Comparison of ENCODE assay signal across 19 cellular contexts in genomic region chr17:2889256-2889655, GRCh38.
"Had no signal": no experiment of that assay in that cellular context is flagged by ENCODE, and none has a peak within 500 bp of the region (broad histone marks: within the 10 kb centered on the region; RNA-seq: fewer than 3 reads in every experiment).

No MANE protein-coding gene starts in this region.

- H3K9me3 ChIP-seq: gastrocnemius medialis, heart left ventricle, right lobe of liver, suprapubic skin, upper lobe of right lung had no signal

- H3K9me3 Mint-ChIP-seq: activated B cell treated with CpG ODN at 0.5 μM for 24 hours; activated CD4-positive, alpha-beta T cell treated with anti-CD3 and anti-CD28 coated beads, Interleukin-2, amount 10 ng/mL, durations not matched to agents 24 days and 14 days; activated naive CD8-positive, alpha-beta T cell treated with anti-CD3 and anti-CD28 coated beads, Interleukin-2, amount 10 ng/mL, durations not matched to agents 7 days and 5 days; effector memory CD8-positive, alpha-beta T cell; immature natural killer cell; mesothelial cell of epicardium; neural crest cell had no signal

- H3K36me3 ChIP-seq: brain microvascular endothelial cell, gastrocnemius medialis, heart left ventricle, right lobe of liver, suprapubic skin, upper lobe of right lung had no signal

- H3K4me3 Mint-ChIP-seq: activated B cell treated with CpG ODN at 0.5 μM for 24 hours; activated CD4-positive, alpha-beta T cell treated with anti-CD3 and anti-CD28 coated beads, Interleukin-2, amount 10 ng/mL, durations not matched to agents 24 days and 14 days; activated naive CD8-positive, alpha-beta T cell treated with anti-CD3 and anti-CD28 coated beads, Interleukin-2, amount 10 ng/mL, durations not matched to agents 7 days and 5 days; effector memory CD8-positive, alpha-beta T cell; mesothelial cell of epicardium; neural crest cell had no signal

- H3K27ac ChIP-seq: brain microvascular endothelial cell, gastrocnemius medialis, heart left ventricle, right lobe of liver, suprapubic skin, upper lobe of right lung had no signal

- H3K27me3 Mint-ChIP-seq: activated B cell treated with CpG ODN at 0.5 μM for 24 hours; activated CD4-positive, alpha-beta T cell treated with anti-CD3 and anti-CD28 coated beads, Interleukin-2, amount 10 ng/mL, durations not matched to agents 24 days and 14 days; activated naive CD8-positive, alpha-beta T cell treated with anti-CD3 and anti-CD28 coated beads, Interleukin-2, amount 10 ng/mL, durations not matched to agents 7 days and 5 days; effector memory CD8-positive, alpha-beta T cell had no signal

- H3K4me1 ChIP-seq: gastrocnemius medialis, right lobe of liver, upper lobe of right lung had no signal

- H3K27me3 ChIP-seq: brain microvascular endothelial cell, gastrocnemius medialis, heart left ventricle, right lobe of liver, suprapubic skin, upper lobe of right lung had no signal

- ATAC-seq: effector memory CD8-positive, alpha-beta T cell; gastrocnemius medialis; heart left ventricle; stimulated activated naive CD8-positive, alpha-beta T cell treated with anti-CD3 and anti-CD28 coated beads, Interleukin-15, Interleukin-2, amounts not matched to agents 100 U/mL and 50 U/mL, for 24 hours; upper lobe of right lung had no signal

- H3K36me3 Mint-ChIP-seq: activated naive CD8-positive, alpha-beta T cell treated with anti-CD3 and anti-CD28 coated beads, Interleukin-2, amount 10 ng/mL, durations not matched to agents 7 days and 5 days; mesothelial cell of epicardium had no signal

- H3K27ac Mint-ChIP-seq: activated B cell treated with CpG ODN at 0.5 μM for 24 hours; activated CD4-positive, alpha-beta T cell treated with anti-CD3 and anti-CD28 coated beads, Interleukin-2, amount 10 ng/mL, durations not matched to agents 24 days and 14 days; activated naive CD8-positive, alpha-beta T cell treated with anti-CD3 and anti-CD28 coated beads, Interleukin-2, amount 10 ng/mL, durations not matched to agents 7 days and 5 days; effector memory CD8-positive, alpha-beta T cell; mesothelial cell of epicardium had no signal

- DNase-seq: activated B cell treated with CpG ODN at 0.5 μM for 24 hours; activated CD4-positive, alpha-beta T cell treated with anti-CD3 and anti-CD28 coated beads, Interleukin-2, amount 10 ng/mL, durations not matched to agents 24 days and 14 days; activated CD8-positive, alpha-beta memory T cell treated with anti-CD3 and anti-CD28 coated beads, Interleukin-2, amount 50 U/mL, for 48 hours; activated naive CD4-positive, alpha-beta T cell; activated naive CD8-positive, alpha-beta T cell treated with anti-CD3 and anti-CD28 coated beads, Interleukin-2, amount 10 ng/mL, durations not matched to agents 7 days and 5 days; brain microvascular endothelial cell; dermis blood vessel endothelial cell; effector memory CD8-positive, alpha-beta T cell; gastrocnemius medialis; heart left ventricle; immature natural killer cell; right lobe of liver; stimulated activated naive CD8-positive, alpha-beta T cell treated with anti-CD3 and anti-CD28 coated beads, Interleukin-15, Interleukin-2, amounts not matched to agents 100 U/mL and 50 U/mL, for 24 hours; T-helper 2 cell; upper lobe of right lung had no signal

- H3K4me1 Mint-ChIP-seq: activated CD4-positive, alpha-beta T cell treated with anti-CD3 and anti-CD28 coated beads, Interleukin-2, amount 10 ng/mL, durations not matched to agents 24 days and 14 days; activated naive CD8-positive, alpha-beta T cell treated with anti-CD3 and anti-CD28 coated beads, Interleukin-2, amount 10 ng/mL, durations not matched to agents 7 days and 5 days; mesothelial cell of epicardium; neural crest cell had no signal

- H3K4me3 ChIP-seq: gastrocnemius medialis, heart left ventricle, lung, right lobe of liver, suprapubic skin, upper lobe of right lung had no signal
